20 cellular contexts compared by ENCODE assay signal in genomic region chr3:152105446-152105845, GRCh38.
DNase-seq lines count a peak whose midpoint lies in the region; TF ChIP-seq lines count a peak whose summit lies in the region.
"Had no signal": no experiment of that assay in that cellular context is flagged by ENCODE, and none has a peak within 500 bp of the region (broad histone marks: within the 10 kb centered on the region; RNA-seq: fewer than 3 reads in every experiment).

No MANE protein-coding gene starts in this region.

- no peak overlapping the region for H3K23ac ChIP-seq in neuronal stem cell (ENCODE audit: low read depth, low read length, poor library complexity)

- H3K4me3 ChIP-seq in fibroblast of the aortic adventitia (ENCODE audit: low read depth, low read length) (no peak overlapping the region), neuronal stem cell (ENCODE audit: low read length in 2 of 2) (no peak overlapping the region), lower leg skin (ENCODE audit: low read depth, poor library complexity, severe bottlenecking) (no peak overlapping the region)
- H3K4me3 ChIP-seq: A549, SK-N-MC had no signal

- H3K18ac ChIP-seq in neuronal stem cell (ENCODE audit: low read length): no peak overlapping the region

- H3K9me3 ChIP-seq in neuronal stem cell (replicated peaks in 1 of 2; ENCODE audit: control insufficient read depth in 2 of 2, insufficient read depth in 1 of 2, low read depth in 1 of 2, low read length in 2 of 2): no peaks in the 10 kb centered on the region
- H3K9me3 ChIP-seq: A549 had no signal

- H2AFZ ChIP-seq in neuronal stem cell (ENCODE audit: low read length): peak overlapping the region; percentile 36

- WGBS in neuronal stem cell (ENCODE audit: extremely low coverage in 2 of 2, insufficient read length in 2 of 2, insufficient replicate concordance in 1 of 2), 2 donors: no CpG with 5 or more reads among the region's 5 CpGs
- 79 to 84% methylated on average over 5 of the region's 5 CpGs for WGBS in lower leg skin, 2 donors

- H3K4ac ChIP-seq in neuronal stem cell (ENCODE audit: low read length): no peak overlapping the region

- H2BK120ac ChIP-seq in neuronal stem cell (ENCODE audit: low read depth, low read length): no peak overlapping the region

- H3K14ac ChIP-seq in neuronal stem cell (ENCODE audit: low read length): no peak overlapping the region

- no peak for TF ChIP-seq CTCF in fibroblast of the aortic adventitia (IDR thresholded peaks at IDR 0.05; ENCODE audit: insufficient read depth, low read length)
- TF ChIP-seq CTCF in lower leg skin (IDR thresholded peaks at IDR 0.05): no peak

- no peak overlapping the region for H3K27ac ChIP-seq in neuronal stem cell (replicated peaks; ENCODE audit: low read length)
- H3K27ac ChIP-seq: A549, SK-N-MC had no signal

- no peaks in the 10 kb centered on the region for H3K4me1 ChIP-seq in neuronal stem cell (ENCODE audit: control insufficient read depth in 2 of 2, insufficient read depth in 1 of 2, low read depth in 1 of 2, low read length in 2 of 2)
- H3K4me1 ChIP-seq: A549 had no signal

- no peak overlapping the region for H3K9ac ChIP-seq in neuronal stem cell (ENCODE audit: low read depth, low read length, poor library complexity)

- no peak overlapping the region for H3K4me2 ChIP-seq in neuronal stem cell (ENCODE audit: insufficient read depth, low read length, poor library complexity, severe bottlenecking)
- H3K4me2 ChIP-seq: A549 had no signal

- intact Hi-C loops in lower leg skin (cut with DNase I; ENCODE audit: low total_unique reads): no loop called here

- H2BK5ac ChIP-seq in neuronal stem cell (ENCODE audit: low read length): no peak overlapping the region

- no peaks in the 10 kb centered on the region for H3K79me1 ChIP-seq in neuronal stem cell (ENCODE audit: low read depth, low read length)

- no peak overlapping the region for H4K8ac ChIP-seq in neuronal stem cell (ENCODE audit: low read depth, low read length)

- H4K91ac ChIP-seq in neuronal stem cell (ENCODE audit: low read depth, low read length, poor library complexity): no peak overlapping the region

- DNase-seq in Daoy (ENCODE audit: low read depth) (peak; percentile 14), RPMI7951 (ENCODE audit: low read depth) (peak; percentile 29), fibroblast of the aortic adventitia (ENCODE audit: low read depth) (peak; percentile 69), neuronal stem cell (ENCODE audit: low spot score) (no peak), lower leg skin (ENCODE audit: low spot score in 2 of 2) (no peak), NCI-H2107 treated with DMSO at 0.1 percent for 48 hours (lab: John Stamatoyannopoulos, UW; ENCODE audit: unreplicated experiment) (no peak), DMS114 treated with DMSO at 0.1 percent for 48 hours (lab: John Stamatoyannopoulos, UW; ENCODE audit: unreplicated experiment) (no peak), NCI-H1105 treated with DMSO at 0.1 percent for 48 hours (lab: John Stamatoyannopoulos, UW) (no peak)
- DNase-seq: H7, MM.1S, NCI-H1048, NCI-H1436 treated with DMSO at 0.1 percent for 48 hours, NCI-H2029, NCI-H345, NCI-H524, NCI-H82, RPMI8226, SHP77 had no signal

- no peaks in the 10 kb centered on the region for H3K36me3 ChIP-seq in neuronal stem cell (replicated peaks in 1 of 2; ENCODE audit: control insufficient read depth in 2 of 2, insufficient read depth in 2 of 2, low read length in 2 of 2)

- H2BK12ac ChIP-seq in neuronal stem cell (ENCODE audit: low read length): no peak overlapping the region

- no peaks in the 10 kb centered on the region for H3K27me3 ChIP-seq in neuronal stem cell (ENCODE audit: control insufficient read depth in 3 of 3, insufficient read depth in 3 of 3, low read depth in 1 of 3, low read length in 3 of 3)

- no peak overlapping the region for H2AK5ac ChIP-seq in neuronal stem cell (ENCODE audit: low read depth, low read length)

- H2BK15ac ChIP-seq in neuronal stem cell (ENCODE audit: low read length): no peak overlapping the region

- no peak for TF ChIP-seq POLR2A in lower leg skin (IDR thresholded peaks at IDR 0.05)

Comparison
In these comparisons a context has a peak if more than half of its experiments do, and no peak if none do; other contexts are left out.
1. DNase-seq: peak in Daoy (single experiment), RPMI7951 (single experiment) and fibroblast of the aortic adventitia (single experiment); none in neuronal stem cell (single experiment), lower leg skin (0 of 2), NCI-H2107 treated with DMSO at 0.1 percent for 48 hours (single experiment), DMS114 treated with DMSO at 0.1 percent for 48 hours (single experiment) and NCI-H1105 treated with DMSO at 0.1 percent for 48 hours (single experiment).